Comparison of ENCODE assay signal across 8 cellular contexts in genomic region chr20:35001596-35002362, GRCh38. TPM values are rescaled to one million over a fixed set of nuclear protein-coding genes. Genes with fewer than 3 reads are reported as not detected.
DNase-seq lines count a peak whose midpoint lies in the region; ATAC-seq and TF ChIP-seq lines count a peak whose summit lies in the region.
"Had no signal": no experiment of that assay in that cellular context is flagged by ENCODE, and none has a peak within 500 bp of the region (broad histone marks: within the 10 kb centered on the region; RNA-seq: fewer than 3 reads in every experiment).

No MANE protein-coding gene starts in this region.

- H2AFZ ChIP-seq in Karpas-422 (ENCODE audit: low read length) (no peak overlapping the region), neural progenitor cell (replicated peaks) (no peak overlapping the region)

- ATAC-seq in GM21619 (IDR thresholded peaks at IDR 0.05; ENCODE audit: unreplicated experiment), result no peak

- H3F3A ChIP-seq in neural progenitor cell (ENCODE audit: low read depth), result no peaks in the 10 kb centered on the region

- H3K4me3 Mint-ChIP-seq in endothelial cell (ENCODE audit: unreplicated experiment) (peak overlapping the region; percentile 49), neural progenitor cell (no peak overlapping the region)

- H3K9ac ChIP-seq in Karpas-422 (ENCODE audit: low read length) (no peak overlapping the region), neural progenitor cell (no peak overlapping the region)

- H3K27ac ChIP-seq in Karpas-422 (ENCODE audit: low read length) (no peak overlapping the region), neural progenitor cell (no peak overlapping the region)

- H3K9me2 ChIP-seq in Karpas-422 (replicated peaks; ENCODE audit: insufficient read depth, low read length), result no peaks in the 10 kb centered on the region

- peaks cover 5% of the 10 kb centered on the region for H3K4me1 Mint-ChIP-seq in endothelial cell (ENCODE audit: unreplicated experiment)
- H3K4me1 Mint-ChIP-seq in neural progenitor cell, result no peaks in the 10 kb centered on the region

- POLR2A ChIA-PET in GM10248 (lab: Yijun Ruan, JAX), result interaction anchor here (0.6 kb wide), 1 partner anchor 263 kb away, joined by 6 read pairs; no protein-coding TSS in a partner anchor

- DNase-seq in GM10248 (ENCODE audit: extremely low spot score), result no peak
- DNase-seq in Karpas-422, result peak; percentile 59
- DNase-seq in endothelial cell (ENCODE audit: low spot score), result no peak
- peak; percentile 56 for DNase-seq in neural progenitor cell (ENCODE audit: low spot score)
- DNase-seq in NCI-H146 (lab: John Stamatoyannopoulos, UW), result no peak
- no peak for DNase-seq in NCI-H2029 (lab: John Stamatoyannopoulos, UW)
- DNase-seq: stimulated activated CD4-positive, alpha-beta T cell treated with anti-CD3 and anti-CD28 coated beads, Interleukin-2, amount 100 ng/mL, for 24 hours had no signal

- H3K27ac Mint-ChIP-seq in endothelial cell (ENCODE audit: unreplicated experiment) (no peak overlapping the region), neural progenitor cell (no peak overlapping the region)

- H3K36me3 ChIP-seq in Karpas-422 (ENCODE audit: insufficient read depth, low read length) (0 out of 2 replicates have a peak, but pooled peaks cover 4% of the 10 kb centered on the region), neural progenitor cell (no peaks in the 10 kb centered on the region)

- H3K27me3 ChIP-seq in Karpas-422 (ENCODE audit: low read length) (no peaks in the 10 kb centered on the region), neural progenitor cell (no peaks in the 10 kb centered on the region)

- H3K79me2 ChIP-seq in Karpas-422 (ENCODE audit: low read length), result no peaks in the 10 kb centered on the region
- no peaks in the 10 kb centered on the region for H3K79me2 ChIP-seq in neural progenitor cell (ENCODE audit: low read depth)

- H3K9me3 Mint-ChIP-seq in endothelial cell (ENCODE audit: unreplicated experiment) (no peaks in the 10 kb centered on the region), neural progenitor cell (no peaks in the 10 kb centered on the region)

- H4K20me1 ChIP-seq in Karpas-422 (ENCODE audit: insufficient read depth, low read depth, low read length), result no peaks in the 10 kb centered on the region
- peaks cover 4% of the 10 kb centered on the region for H4K20me1 ChIP-seq in neural progenitor cell (ENCODE audit: low read depth)

- peak; percentile 24 for TF ChIP-seq CTCF in GM10248 (IDR thresholded peaks at IDR 0.05; ENCODE audit: control extremely low read depth, extremely low read depth, low read depth, missing control alignments)
- TF ChIP-seq CTCF in endothelial cell (IDR thresholded peaks at IDR 0.05; ENCODE audit: unreplicated experiment), result no peak
- TF ChIP-seq CTCF in neural progenitor cell (IDR thresholded peaks at IDR 0.05), result peak; percentile 47

- peaks cover 14% of the 10 kb centered on the region for H3K27me3 Mint-ChIP-seq in endothelial cell (ENCODE audit: unreplicated experiment)
- H3K27me3 Mint-ChIP-seq in neural progenitor cell (ENCODE audit: insufficient read depth, low read depth), result peaks cover 3% of the 10 kb centered on the region

- peaks cover 4% of the 10 kb centered on the region; the same call in 1 of the 2 replicates for H3K4me1 ChIP-seq in Karpas-422 (ENCODE audit: low read length)
- H3K4me1 ChIP-seq in neural progenitor cell, result no peaks in the 10 kb centered on the region

- CTCF ChIA-PET in GM10248 (lab: Yijun Ruan, JAX), result interaction anchor here (0.7 to 2.3 kb wide), 8 partner anchors 9 to 166 kb away, joined by 3 to 16 read pairs (median 4); partner anchors contain the start of gene GGT7

- H3K4me3 ChIP-seq in Karpas-422 (ENCODE audit: low read length) (no peak overlapping the region), neural progenitor cell (no peak overlapping the region)

- H3K9me3 ChIP-seq in Karpas-422 (ENCODE audit: low read length) (no peaks in the 10 kb centered on the region), neural progenitor cell (ENCODE audit: low read depth) (no peaks in the 10 kb centered on the region)

- H3K4me2 ChIP-seq in Karpas-422 (ENCODE audit: low read depth, low read length, poor library complexity, severe bottlenecking) (no peak overlapping the region), neural progenitor cell (no peak overlapping the region)

- H3K36me3 Mint-ChIP-seq in endothelial cell (ENCODE audit: low read depth, unreplicated experiment) (peaks cover 43% of the 10 kb centered on the region), neural progenitor cell (peaks cover 29% of the 10 kb centered on the region)

RNA-seq across cellular contexts. Expression of gene MYH7B, which starts 46.1 kb away (rescaled TPM):
- 0.07 TPM in 1 of 2 replicates, not detected in the other for total RNA-seq in Karpas-422 (2014; rRNA removed; shearing (Covaris generic); ENCODE audit: low replicate concordance)
- total RNA-seq in endothelial cell (ENCODE audit: unreplicated experiment) (0.51 TPM), neural progenitor cell (ENCODE audit: low replicate concordance) (0.03 TPM in 1 of 2 replicates, not detected in the other)

RNA-seq across cellular contexts. Expression of gene GSS, which starts 46.2 kb away (rescaled TPM):
- 24.7 and 36.9 TPM in 2 replicates for total RNA-seq in Karpas-422 (2014; rRNA removed; shearing (Covaris generic); ENCODE audit: low replicate concordance)
- total RNA-seq in endothelial cell (ENCODE audit: unreplicated experiment), result 48.3 TPM
- 63.9 and 96.4 TPM in 2 replicates for total RNA-seq in neural progenitor cell (ENCODE audit: low replicate concordance)

Comparison
In these comparisons a context has a peak if more than half of its experiments do, and no peak if none do; other contexts are left out.
1. DNase-seq: peak in Karpas-422 (single experiment) and neural progenitor cell (single experiment); none in GM10248 (single experiment), endothelial cell (single experiment), NCI-H146 (single experiment) and NCI-H2029 (single experiment).